11 cellular contexts compared by ENCODE assay signal in the genomic region with DNA sequence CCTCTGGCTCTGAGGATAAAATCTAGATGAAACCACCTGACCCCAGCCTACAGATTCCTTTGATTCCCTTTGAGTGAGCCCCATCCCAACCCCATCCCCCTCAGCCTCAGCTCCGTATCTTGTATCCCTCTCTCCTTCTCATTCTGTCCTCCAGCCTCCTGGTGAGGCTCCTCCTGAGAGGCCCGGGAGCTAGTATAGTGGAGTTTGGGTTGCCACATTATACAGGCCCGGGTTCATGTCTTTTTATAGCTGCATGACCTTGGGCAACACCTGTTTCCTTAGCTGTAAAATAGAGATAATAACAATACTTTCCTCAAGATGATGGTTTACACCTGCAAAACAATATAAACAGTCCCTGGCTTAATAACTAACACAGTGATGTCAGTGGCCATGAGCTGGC.
"Had no signal": no experiment of that assay in that cellular context is flagged by ENCODE, and none has a peak within 500 bp of the region (broad histone marks: within the 10 kb centered on the region; RNA-seq: fewer than 3 reads in every experiment).

No MANE protein-coding gene starts in this region.

- H3K9me3 ChIP-seq: ascending aorta, neutrophil, testis, upper lobe of left lung had no signal

- H3K27ac ChIP-seq: ascending aorta, neutrophil, parathyroid adenoma, testis, upper lobe of left lung, WERI-Rb-1 had no signal

- H3K4me1 ChIP-seq: ascending aorta, parathyroid adenoma had no signal

- DNase-seq: activated CD4-positive, alpha-beta T cell treated with anti-CD3 and anti-CD28 coated beads, Interleukin-2, amount 50 U/mL, for 48 hours; activated gamma-delta T cell; cortex of kidney; effector CD8-positive, alpha-beta T cell; stimulated activated CD4-positive, alpha-beta T cell treated with anti-CD3 and anti-CD28 coated beads, Interleukin-4, amount 100 ng/mL, for 4 hours; testis; WERI-Rb-1 had no signal

- H3K4me3 ChIP-seq: ascending aorta, testis, upper lobe of left lung had no signal

- H3K36me3 ChIP-seq: ascending aorta, neutrophil, upper lobe of left lung, WERI-Rb-1 had no signal

- H3K27me3 ChIP-seq: ascending aorta, neutrophil, testis, upper lobe of left lung had no signal

- H3K9ac ChIP-seq: parathyroid adenoma had no signal
